ENCODE assay signal across 18 cellular contexts in genomic region chr4:142558851-142559250, GRCh38.
A peak's percentile ranks its signal among the peaks of the same experiment; 100 is the strongest.
DNase-seq lines count a peak whose midpoint lies in the region; ATAC-seq, FAIRE-seq and TF ChIP-seq lines count a peak whose summit lies in the region.
"Had no signal": no experiment of that assay in that cellular context is flagged by ENCODE, and none has a peak within 500 bp of the region (broad histone marks: within the 10 kb centered on the region; RNA-seq: fewer than 3 reads in every experiment).

No MANE protein-coding gene starts in this region.

- ATAC-seq in thoracic aorta (ENCODE audit: insufficient number of reproducible peaks, low FRiP score, low read depth) (no peak), aorta (ENCODE audit: low FRiP score) (no peak)
- ATAC-seq in activated CD8-positive, alpha-beta T cell treated with anti-CD3 and anti-CD28 coated beads for 36 hours: no peak
- ATAC-seq: activated CD4-positive, CD25-positive, alpha-beta regulatory T cell treated with anti-CD3 and anti-CD28 coated beads, Interleukin-2, amount 50 U/mL, for 24 hours; left lung had no signal

- H3K79me2 ChIP-seq in astrocyte (ENCODE audit: insufficient read depth, low read length): no peaks in the 10 kb centered on the region

- H3K4me3 Mint-ChIP-seq in activated naive CD4-positive, alpha-beta T cell treated with anti-CD3 and anti-CD28 coated beads, Interleukin-2, amount 10 ng/mL, durations not matched to agents 7 days and 5 days: no peak overlapping the region
- peak overlapping the region; percentile 51 for H3K4me3 Mint-ChIP-seq in astrocyte (ENCODE audit: unreplicated experiment)
- H3K4me3 Mint-ChIP-seq in activated CD8-positive, alpha-beta T cell treated with anti-CD3 and anti-CD28 coated beads for 36 hours: no peak overlapping the region
- H3K4me3 Mint-ChIP-seq: nephron; T-helper 1 cell treated with Interleukin-12 subunit alpha and Interleukin-12 subunit beta and Interleukin-4 antibody, amounts not matched to agents 30 μg/mL and 1 μg/mL, for 36 hours had no signal

- peaks cover 4% of the 10 kb centered on the region for H3K4me1 ChIP-seq in astrocyte (ENCODE audit: insufficient read depth, low read length)
- H3K4me1 ChIP-seq in thoracic aorta (ENCODE audit: control insufficient read depth in 1 of 2, low read depth in 2 of 2): peaks cover 0 to 5% of the 10 kb centered on the region in 2 donors
- peaks cover 0 to 2% of the 10 kb centered on the region in 2 donors for H3K4me1 ChIP-seq in aorta (ENCODE audit: control insufficient read depth in 1 of 2, insufficient read depth in 2 of 2, low read length in 2 of 2)
- H3K4me1 ChIP-seq: left lung had no signal

- intact Hi-C loops in activated CD8-positive, alpha-beta T cell treated with anti-CD3 and anti-CD28 coated beads for 36 hours (cut with micrococcal nuclease): loop anchor here (10.0 kb wide), 2 partner anchors 156 to 434 kb away; no protein-coding TSS in a partner anchor
- intact Hi-C loops in aorta (cut with DNase I): no loop called here

- H3K27ac ChIP-seq in astrocyte (ENCODE audit: low read depth, low read length): no peak overlapping the region
- H3K27ac ChIP-seq in thoracic aorta: no peak overlapping the region
- H3K27ac ChIP-seq in aorta (ENCODE audit: low read depth in 1 of 2, low read length in 2 of 2): no peak overlapping the region
- H3K27ac ChIP-seq: left lung had no signal

- TF ChIP-seq CTCF in astrocyte (IDR thresholded peaks at IDR 0.05; ENCODE audit: insufficient read depth, low read depth, low read length) (no peak), thoracic aorta (IDR thresholded peaks at IDR 0.05) (no peak)
- no peak for TF ChIP-seq CTCF in activated CD8-positive, alpha-beta T cell treated with anti-CD3 and anti-CD28 coated beads for 36 hours (IDR thresholded peaks at IDR 0.05)

- WGBS in aorta, 2 donors: 28% methylated on average over 4 of the region's 4 CpGs

- H3K9me3 ChIP-seq in astrocyte (ENCODE audit: insufficient read depth, low read depth, low read length) (no peaks in the 10 kb centered on the region), thoracic aorta (no peaks in the 10 kb centered on the region), aorta (ENCODE audit: control insufficient read depth, low read length) (no peaks in the 10 kb centered on the region)
- H3K9me3 ChIP-seq: left lung had no signal

- H3K36me3 ChIP-seq in astrocyte (ENCODE audit: insufficient read depth, low read length) (no peaks in the 10 kb centered on the region), thoracic aorta (no peaks in the 10 kb centered on the region), aorta (ENCODE audit: control insufficient read depth in 1 of 2, insufficient read depth in 2 of 2, low read length in 1 of 2) (no peaks in the 10 kb centered on the region)
- H3K36me3 ChIP-seq: left lung had no signal

- no peaks in the 10 kb centered on the region for H3K27me3 Mint-ChIP-seq in activated naive CD4-positive, alpha-beta T cell treated with anti-CD3 and anti-CD28 coated beads, Interleukin-2, amount 10 ng/mL, durations not matched to agents 7 days and 5 days
- H3K27me3 Mint-ChIP-seq in astrocyte (ENCODE audit: low read depth, unreplicated experiment): no peaks in the 10 kb centered on the region
- no peaks in the 10 kb centered on the region for H3K27me3 Mint-ChIP-seq in activated CD8-positive, alpha-beta T cell treated with anti-CD3 and anti-CD28 coated beads for 36 hours

- no peaks in the 10 kb centered on the region for H4K20me1 ChIP-seq in astrocyte (ENCODE audit: insufficient read depth, low read length)

- FAIRE-seq in astrocyte (lab: Jason Lieb, UNC): no peak
- FAIRE-seq: colon had no signal

- H3K9me3 Mint-ChIP-seq in activated naive CD4-positive, alpha-beta T cell treated with anti-CD3 and anti-CD28 coated beads, Interleukin-2, amount 10 ng/mL, durations not matched to agents 7 days and 5 days: no peaks in the 10 kb centered on the region
- peaks cover 1% of the 10 kb centered on the region for H3K9me3 Mint-ChIP-seq in astrocyte (ENCODE audit: unreplicated experiment)
- H3K9me3 Mint-ChIP-seq in activated CD8-positive, alpha-beta T cell treated with anti-CD3 and anti-CD28 coated beads for 36 hours: no peaks in the 10 kb centered on the region
- H3K9me3 Mint-ChIP-seq: T-helper 1 cell treated with Interleukin-12 subunit alpha and Interleukin-12 subunit beta and Interleukin-4 antibody, amounts not matched to agents 30 μg/mL and 1 μg/mL, for 36 hours had no signal

- POLR2A ChIA-PET in activated CD8-positive, alpha-beta T cell treated with anti-CD3 and anti-CD28 coated beads for 36 hours (lab: Charles Lee): no interaction called here

- DNase-seq in activated naive CD4-positive, alpha-beta T cell treated with anti-CD3 and anti-CD28 coated beads, Interleukin-2, amount 10 ng/mL, durations not matched to agents 7 days and 5 days: no peak
- DNase-seq in activated naive CD4-positive, alpha-beta T cell treated with Interleukin-2 at 50 U/mL for 16 hours: no peak
- peak; percentile 84 for DNase-seq in astrocyte (ENCODE audit: low read depth)
- peak; percentile 7 for DNase-seq in iPS-NIHi11 (ENCODE audit: low spot score)
- no peak for DNase-seq in thoracic aorta (ENCODE audit: low spot score)
- DNase-seq in SKM-1 (lab: John Stamatoyannopoulos, UW; ENCODE audit: unreplicated experiment): no peak
- no peak for DNase-seq in activated CD8-positive, alpha-beta T cell treated with anti-CD3 and anti-CD28 coated beads for 36 hours
- DNase-seq in aorta: no peak
- DNase-seq: COR-L47, hippocampal formation, left lung, NCI-H2029, NCI-H748 treated with DMSO at 0.1 percent for 48 hours, retina had no signal

- H3K4me2 ChIP-seq in astrocyte (ENCODE audit: low read length): peak overlapping the region; percentile 31

- H3K4me1 Mint-ChIP-seq in activated naive CD4-positive, alpha-beta T cell treated with anti-CD3 and anti-CD28 coated beads, Interleukin-2, amount 10 ng/mL, durations not matched to agents 7 days and 5 days: peaks cover 70% of the 10 kb centered on the region
- peaks cover 31% of the 10 kb centered on the region for H3K4me1 Mint-ChIP-seq in astrocyte (ENCODE audit: low read depth, unreplicated experiment)
- peaks cover 32% of the 10 kb centered on the region for H3K4me1 Mint-ChIP-seq in activated CD8-positive, alpha-beta T cell treated with anti-CD3 and anti-CD28 coated beads for 36 hours (ENCODE audit: low read depth)

- CTCF ChIA-PET in activated naive CD4-positive, alpha-beta T cell treated with anti-CD3 and anti-CD28 coated beads, Interleukin-2, amount 10 ng/mL, durations not matched to agents 7 days and 5 days (lab: Charles Lee): interaction anchor here (6.4 kb wide), 1 partner anchor 9 kb away, joined by 42 read pairs; no protein-coding TSS in a partner anchor
- CTCF ChIA-PET in activated CD8-positive, alpha-beta T cell treated with anti-CD3 and anti-CD28 coated beads for 36 hours (lab: Charles Lee): no interaction called here

- H3K4me3 ChIP-seq in astrocyte (ENCODE audit: insufficient read depth, low read depth, low read length) (no peak overlapping the region), thoracic aorta (peak overlapping the region; percentile 3), aorta (ENCODE audit: low read length in 2 of 2) (no peak overlapping the region)
- H3K4me3 ChIP-seq: left lung had no signal

- peaks cover 8% of the 10 kb centered on the region for H3K36me3 Mint-ChIP-seq in activated naive CD4-positive, alpha-beta T cell treated with anti-CD3 and anti-CD28 coated beads, Interleukin-2, amount 10 ng/mL, durations not matched to agents 7 days and 5 days
- no peaks in the 10 kb centered on the region for H3K36me3 Mint-ChIP-seq in astrocyte (ENCODE audit: low read depth, unreplicated experiment)
- H3K36me3 Mint-ChIP-seq in activated CD8-positive, alpha-beta T cell treated with anti-CD3 and anti-CD28 coated beads for 36 hours (ENCODE audit: low read depth): no peaks in the 10 kb centered on the region

- H3K27ac Mint-ChIP-seq in activated naive CD4-positive, alpha-beta T cell treated with anti-CD3 and anti-CD28 coated beads, Interleukin-2, amount 10 ng/mL, durations not matched to agents 7 days and 5 days: peak overlapping the region; percentile 56
- H3K27ac Mint-ChIP-seq in astrocyte (ENCODE audit: unreplicated experiment): peak overlapping the region; percentile 64
- no peak overlapping the region for H3K27ac Mint-ChIP-seq in activated CD8-positive, alpha-beta T cell treated with anti-CD3 and anti-CD28 coated beads for 36 hours
- H3K27ac Mint-ChIP-seq: nephron; T-helper 1 cell treated with Interleukin-12 subunit alpha and Interleukin-12 subunit beta and Interleukin-4 antibody, amounts not matched to agents 30 μg/mL and 1 μg/mL, for 36 hours had no signal

- H2AFZ ChIP-seq in astrocyte (ENCODE audit: low read depth, low read length): peak overlapping the region; percentile 30

- H3K9ac ChIP-seq in astrocyte (ENCODE audit: low read length): no peak overlapping the region

- H3K27me3 ChIP-seq in astrocyte (ENCODE audit: insufficient read depth, low read length): no peaks in the 10 kb centered on the region
- H3K27me3 ChIP-seq in thoracic aorta (replicated peaks; ENCODE audit: insufficient read depth): no peaks in the 10 kb centered on the region
- H3K27me3 ChIP-seq in aorta (ENCODE audit: control insufficient read depth in 1 of 2, insufficient read depth in 2 of 2, low read length in 1 of 2): no peaks in the 10 kb centered on the region
- H3K27me3 ChIP-seq: left lung had no signal

Comparison
In these comparisons a context has a peak if more than half of its experiments do, and no peak if none do; other contexts are left out.
1. DNase-seq: peak in astrocyte (single experiment) and iPS-NIHi11 (single experiment); none in activated naive CD4-positive, alpha-beta T cell treated with anti-CD3 and anti-CD28 coated beads, Interleukin-2, amount 10 ng/mL, durations not matched to agents 7 days and 5 days (single experiment), activated naive CD4-positive, alpha-beta T cell treated with Interleukin-2 at 50 U/mL for 16 hours (single experiment), thoracic aorta (single experiment), SKM-1 (single experiment), activated CD8-positive, alpha-beta T cell treated with anti-CD3 and anti-CD28 coated beads for 36 hours (single experiment) and aorta (0 of 2).